Comparison of ENCODE assay signal across 13 cellular contexts in the genomic region with DNA sequence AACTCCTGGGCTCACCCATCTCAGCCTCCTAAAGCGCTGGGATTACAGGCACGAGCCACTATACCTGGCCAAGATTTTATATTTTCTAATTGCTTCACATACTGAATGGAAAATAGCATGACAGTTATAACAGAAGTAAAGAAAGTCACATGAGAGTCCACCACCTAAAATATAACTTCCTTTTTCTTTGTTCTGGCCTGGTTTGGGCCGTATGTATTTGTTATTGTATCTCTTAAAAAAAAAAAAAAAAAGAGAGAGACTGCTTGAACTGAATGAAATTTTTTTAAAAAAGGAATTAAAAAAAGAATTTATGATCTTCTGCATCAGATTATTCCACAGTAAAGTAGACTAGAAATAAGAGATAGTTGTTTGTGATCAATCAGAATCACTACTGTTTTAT.
"Had no signal": no experiment of that assay in that cellular context is flagged by ENCODE, and none has a peak within 500 bp of the region (broad histone marks: within the 10 kb centered on the region; RNA-seq: fewer than 3 reads in every experiment).

No MANE protein-coding gene starts in this region.

- H3K27ac ChIP-seq: parathyroid adenoma, thyroid gland, vagina had no signal

- H3K27me3 Mint-ChIP-seq: brain; central memory CD8-positive, alpha-beta T cell had no signal

- DNase-seq: activated CD4-positive, alpha-beta T cell treated with anti-CD3 and anti-CD28 coated beads for 48 hours; activated T-cell treated with anti-CD3 and anti-CD28 coated beads for 4 hours; amygdala; endodermal cell; hippocampal formation; stimulated activated CD4-positive, alpha-beta T cell treated with anti-CD3 and anti-CD28 coated beads, Interleukin-4, amount 100 ng/mL, for 4 hours; thyroid gland had no signal

- H2AFZ ChIP-seq: parathyroid adenoma had no signal

- H3K4me1 Mint-ChIP-seq: brain; central memory CD8-positive, alpha-beta T cell had no signal

- H3K4me3 ChIP-seq: thyroid gland, vagina had no signal

- ATAC-seq: activated naive CD4-positive, alpha-beta T cell treated with anti-CD3 and anti-CD28 coated beads, Interleukin-2, amount 50 U/mL, for 72 hours had no signal

- H3K27ac Mint-ChIP-seq: activated naive CD4-positive, alpha-beta T cell treated with anti-CD3 and anti-CD28 coated beads, Interleukin-2, amount 50 U/mL, for 72 hours; dendritic cell treated with granulocyte-macrophage colony-stimulating factor and Interleukin-4, amounts not matched to agents 40 ng/mL and 50 ng/mL, for 4 days had no signal

- H3K4me3 Mint-ChIP-seq: brain; central memory CD8-positive, alpha-beta T cell; dendritic cell treated with granulocyte-macrophage colony-stimulating factor and Interleukin-4, amounts not matched to agents 40 ng/mL and 50 ng/mL, for 4 days; endodermal cell had no signal

- H3K4me1 ChIP-seq: parathyroid adenoma, thyroid gland had no signal

- H3K79me2 ChIP-seq: parathyroid adenoma had no signal

- H3K9me3 ChIP-seq: thyroid gland, vagina had no signal

- H3K9me3 Mint-ChIP-seq: activated naive CD4-positive, alpha-beta T cell treated with anti-CD3 and anti-CD28 coated beads, Interleukin-2, amount 50 U/mL, for 72 hours; brain; central memory CD8-positive, alpha-beta T cell; dendritic cell treated with granulocyte-macrophage colony-stimulating factor and Interleukin-4, amounts not matched to agents 40 ng/mL and 50 ng/mL, for 4 days; endodermal cell had no signal

- H3K36me3 Mint-ChIP-seq: activated naive CD4-positive, alpha-beta T cell treated with anti-CD3 and anti-CD28 coated beads, Interleukin-2, amount 50 U/mL, for 72 hours had no signal

- H3K9ac ChIP-seq: parathyroid adenoma had no signal

- H3K27me3 ChIP-seq: thyroid gland, vagina had no signal
